ENCODE assay signal across 8 cellular contexts in genomic region chr11:16737860-16738197, GRCh38. TPM values are rescaled to one million over a fixed set of nuclear protein-coding genes. Genes with fewer than 3 reads are reported as not detected.
DNase-seq lines count a peak whose midpoint lies in the region; ATAC-seq, FAIRE-seq and TF ChIP-seq lines count a peak whose summit lies in the region.

No MANE protein-coding gene starts in this region.

- H3K4me3 ChIP-seq in astrocyte (ENCODE audit: insufficient read depth, low read depth, low read length) (peak overlapping the region; percentile 84), liver (ENCODE audit: low read depth in 1 of 3, low read length in 3 of 3) (peak overlapping the region; percentile 68 to 88 (median 73))

- intact Hi-C loops in natural killer cell (cut with micrococcal nuclease): loop anchor here (1.0 to 5.0 kb wide), 2 partner anchors 339 to 539 kb away; partner anchors contain the start of genes NUCB2 and RPS13

- DNase-seq in natural killer cell (no peak), astrocyte (ENCODE audit: low read depth) (no peak), ecto neural progenitor cell (ENCODE audit: low spot score) (no peak), COLO668 (lab: John Stamatoyannopoulos, UW; ENCODE audit: unreplicated experiment) (no peak)
- DNase-seq in natural killer cell treated with Interleukin-12 subunit alpha and Interleukin-12 subunit beta and Interleukin-15 and Interleukin-18, amount 100 ng/mL, for 72 hours (ENCODE audit: low spot score): no peak
- DNase-seq in stimulated activated CD4-positive, alpha-beta T cell treated with anti-CD3 and anti-CD28 coated beads, Interleukin-2, amount 100 ng/mL, for 24 hours: no peak

- WGBS in liver: under 1% methylated on average over 6 of the region's 6 CpGs

- peaks cover 48% of the 10 kb centered on the region for H3K79me2 ChIP-seq in astrocyte (ENCODE audit: insufficient read depth, low read length)

- TF ChIP-seq CTCF in natural killer cell (IDR thresholded peaks at IDR 0.05) (no peak), astrocyte (IDR thresholded peaks at IDR 0.05; ENCODE audit: insufficient read depth, low read depth, low read length) (no peak), liver (IDR thresholded peaks at IDR 0.05; ENCODE audit: low read depth, low read length, missing input control) (no peak)

- H3K36me3 ChIP-seq in astrocyte (ENCODE audit: insufficient read depth, low read length): no peaks in the 10 kb centered on the region
- H3K36me3 ChIP-seq in liver (ENCODE audit: control insufficient read depth in 4 of 4, insufficient read depth in 3 of 4, low read depth in 1 of 4, low read length in 3 of 4): no peaks in the 10 kb centered on the region

- H3K4me3 Mint-ChIP-seq in natural killer cell (no peak overlapping the region), astrocyte (ENCODE audit: unreplicated experiment) (no peak overlapping the region)
- no peak overlapping the region for H3K4me3 Mint-ChIP-seq in natural killer cell treated with Interleukin-12 subunit alpha and Interleukin-12 subunit beta and Interleukin-15 and Interleukin-18, amount 100 ng/mL, for 72 hours

- H3K27me3 ChIP-seq in astrocyte (ENCODE audit: insufficient read depth, low read length) (no peaks in the 10 kb centered on the region), liver (ENCODE audit: control insufficient read depth in 4 of 4, insufficient read depth in 4 of 4, low read length in 3 of 4) (no peaks in the 10 kb centered on the region)

- H3K9me3 ChIP-seq in astrocyte (ENCODE audit: insufficient read depth, low read depth, low read length) (no peaks in the 10 kb centered on the region), liver (ENCODE audit: control insufficient read depth in 4 of 4, low read length in 3 of 4) (no peaks in the 10 kb centered on the region)

- peak overlapping the region; percentile 93 for H2AFZ ChIP-seq in astrocyte (ENCODE audit: low read depth, low read length)

- H3K9me3 Mint-ChIP-seq in natural killer cell (no peaks in the 10 kb centered on the region), astrocyte (ENCODE audit: unreplicated experiment) (no peaks in the 10 kb centered on the region)
- H3K9me3 Mint-ChIP-seq in natural killer cell treated with Interleukin-12 subunit alpha and Interleukin-12 subunit beta and Interleukin-15 and Interleukin-18, amount 100 ng/mL, for 72 hours: no peaks in the 10 kb centered on the region

- H3K27ac ChIP-seq in astrocyte (ENCODE audit: low read depth, low read length) (peak overlapping the region; percentile 99), liver (ENCODE audit: low read depth in 1 of 2, low read length in 2 of 2) (peak overlapping the region; percentile 94 to 95)

- no peaks in the 10 kb centered on the region for H3K27me3 Mint-ChIP-seq in natural killer cell (ENCODE audit: low read depth in 2 of 2)
- H3K27me3 Mint-ChIP-seq in natural killer cell treated with Interleukin-12 subunit alpha and Interleukin-12 subunit beta and Interleukin-15 and Interleukin-18, amount 100 ng/mL, for 72 hours: no peaks in the 10 kb centered on the region
- H3K27me3 Mint-ChIP-seq in astrocyte (ENCODE audit: low read depth, unreplicated experiment): no peaks in the 10 kb centered on the region

- ATAC-seq in natural killer cell (peak in 2 of 3 donors; percentile 0 to 1), HG03196 (IDR thresholded peaks at IDR 0.05; ENCODE audit: unreplicated experiment) (peak; percentile 7)
- ATAC-seq in natural killer cell treated with Interleukin-12 subunit alpha and Interleukin-12 subunit beta and Interleukin-15 and Interleukin-18, amount 100 ng/mL, for 72 hours: no peak

- peaks cover 33% of the 10 kb centered on the region for H4K20me1 ChIP-seq in astrocyte (ENCODE audit: insufficient read depth, low read length)

- H3K4me1 ChIP-seq in astrocyte (ENCODE audit: insufficient read depth, low read length): peaks cover 5% of the 10 kb centered on the region
- H3K4me1 ChIP-seq in liver (ENCODE audit: control insufficient read depth in 4 of 4, insufficient read depth in 4 of 4, low read length in 3 of 4): peaks cover 6 to 23% (median 14%) of the 10 kb centered on the region in 4 donors

- no peak overlapping the region for H3K27ac Mint-ChIP-seq in natural killer cell
- H3K27ac Mint-ChIP-seq in natural killer cell treated with Interleukin-12 subunit alpha and Interleukin-12 subunit beta and Interleukin-15 and Interleukin-18, amount 100 ng/mL, for 72 hours: no peak overlapping the region
- H3K27ac Mint-ChIP-seq in astrocyte (ENCODE audit: unreplicated experiment): no peak overlapping the region

- TF ChIP-seq RAD21 in liver (IDR thresholded peaks at IDR 0.05): no peak

- peak overlapping the region; percentile 86 for H3K4me2 ChIP-seq in astrocyte (ENCODE audit: low read length)

- no peak for FAIRE-seq in astrocyte (lab: Jason Lieb, UNC)

- H3K4me1 Mint-ChIP-seq in natural killer cell: peaks cover 13 to 15% of the 10 kb centered on the region in 2 donors
- peaks cover 10 to 11% of the 10 kb centered on the region in 2 donors for H3K4me1 Mint-ChIP-seq in natural killer cell treated with Interleukin-12 subunit alpha and Interleukin-12 subunit beta and Interleukin-15 and Interleukin-18, amount 100 ng/mL, for 72 hours (ENCODE audit: low read depth in 2 of 2)
- H3K4me1 Mint-ChIP-seq in astrocyte (ENCODE audit: low read depth, unreplicated experiment): peaks cover 12% of the 10 kb centered on the region

- H3K36me3 Mint-ChIP-seq in natural killer cell (no peaks in the 10 kb centered on the region), astrocyte (ENCODE audit: low read depth, unreplicated experiment) (peaks cover 4% of the 10 kb centered on the region)
- H3K36me3 Mint-ChIP-seq in natural killer cell treated with Interleukin-12 subunit alpha and Interleukin-12 subunit beta and Interleukin-15 and Interleukin-18, amount 100 ng/mL, for 72 hours: peaks cover 6% of the 10 kb centered on the region

- H3K9ac ChIP-seq in astrocyte (ENCODE audit: low read length): peak overlapping the region; percentile 98
- peak overlapping the region; percentile 96 to 98 for H3K9ac ChIP-seq in liver (ENCODE audit: low read depth in 1 of 2, low read length in 2 of 2)

TF ChIP-seq in liver, 16 proteins besides CTCF, POLR2A, EP300 and RAD21:
- no peak for TF ChIP-seq YY1 (IDR thresholded peaks at IDR 0.05)
- no peak for TF ChIP-seq EGR1 (IDR thresholded peaks at IDR 0.05; ENCODE audit: low read depth in 2 of 2)
- no peak for TF ChIP-seq FOXA2 (IDR thresholded peaks at IDR 0.05)
- TF ChIP-seq FOXA1 (IDR thresholded peaks at IDR 0.05): no peak
- TF ChIP-seq RXRA (IDR thresholded peaks at IDR 0.05): no peak
- no peak for TF ChIP-seq REST (IDR thresholded peaks at IDR 0.05)
- no peak for TF ChIP-seq NR2F2 (IDR thresholded peaks at IDR 0.05)
- TF ChIP-seq MAX (IDR thresholded peaks at IDR 0.05): no peak

RNA-seq across cellular contexts. Expression of gene C11orf58, which starts 0.6 kb away (rescaled TPM):
- total RNA-seq in natural killer cell: 100 to 1,000 TPM; 109 to 118 (median 115) TPM
- total RNA-seq in natural killer cell treated with Interleukin-12 subunit alpha and Interleukin-12 subunit beta and Interleukin-15 and Interleukin-18, amount 100 ng/mL, for 72 hours: 100 to 1,000 TPM; 103 to 109 TPM
- 159 and 162 TPM in 2 replicates for total RNA-seq in astrocyte
- 100 to 1,000 TPM in 1 of 2 donors, 10 to 100 TPM in 1; 98.9 to 102 TPM for total RNA-seq in liver
- 100 to 1,000 TPM in 1 of 2 donors, 10 to 100 TPM in 1; 54.6 to 106 TPM for polyA plus RNA-seq in liver

Comparison
In these comparisons a context has a peak if more than half of its experiments do, and no peak if none do; other contexts are left out.
1. ATAC-seq: peak in natural killer cell (2 of 3) and HG03196 (single experiment); none in natural killer cell treated with Interleukin-12 subunit alpha and Interleukin-12 subunit beta and Interleukin-15 and Interleukin-18, amount 100 ng/mL, for 72 hours (0 of 2).